Comparison of ENCODE assay signal across 2 cellular contexts in genomic region chr9:34458967-34459355, GRCh38.
TF ChIP-seq lines count a peak whose summit lies in the region.

No MANE protein-coding gene starts in this region.

TF ChIP-seq in SK-N-SH, 30 proteins besides CTCF, POLR2A, EP300 and RAD21 (continued from another document):
- TF ChIP-seq REST (IDR thresholded peaks at IDR 0.05; ENCODE audit: low read depth, low read length) (no peak), GABPA (IDR thresholded peaks at IDR 0.05; ENCODE audit: low read depth) (no peak), NFIC (IDR thresholded peaks at IDR 0.05; ENCODE audit: borderline replicate concordance) (no peak), NRF1 (IDR thresholded peaks at IDR 0.05; ENCODE audit: low read depth, low read length) (no peak), TCF12 (IDR thresholded peaks at IDR 0.05) (no peak), GATA2 (CRISPR knock-in tag; IDR thresholded peaks at IDR 0.05) (no peak), MEF2A (IDR thresholded peaks at IDR 0.05; ENCODE audit: borderline replicate concordance, low read depth) (no peak)

TF ChIP-seq in WTC11, 78 proteins besides CTCF, POLR2A, EP300 and RAD21 (continued from another document):
- TF ChIP-seq ZNF532 (CRISPR knock-in tag; IDR thresholded peaks at IDR 0.05; ENCODE audit: borderline replicate concordance), result no peak
- no peak for TF ChIP-seq E2F5 (CRISPR knock-in tag; IDR thresholded peaks at IDR 0.05)
- TF ChIP-seq ATF3 (CRISPR knock-in tag; conservative IDR thresholded peaks at IDR 0.05), result no peak
- TF ChIP-seq AR (CRISPR knock-in tag; IDR thresholded peaks at IDR 0.05), result no peak
- no peak for TF ChIP-seq CBFB (CRISPR knock-in tag; IDR thresholded peaks at IDR 0.05; ENCODE audit: low read depth)
- no peak for TF ChIP-seq NFYB (CRISPR knock-in tag; conservative IDR thresholded peaks at IDR 0.05; ENCODE audit: low read depth)
- no peak for TF ChIP-seq FOXP4 (CRISPR knock-in tag; IDR thresholded peaks at IDR 0.05)
- no peak for TF ChIP-seq SMAD4 (CRISPR knock-in tag; IDR thresholded peaks at IDR 0.05)
